Comparison of ENCODE assay signal across 21 cellular contexts in genomic region chr1:6043561-6043960, GRCh38.
"Had no signal": no experiment of that assay in that cellular context is flagged by ENCODE, and none has a peak within 500 bp of the region (broad histone marks: within the 10 kb centered on the region; RNA-seq: fewer than 3 reads in every experiment).

No MANE protein-coding gene starts in this region.

- H3K4me1 Mint-ChIP-seq: mesothelial cell of epicardium had no signal

- H3K36me3 Mint-ChIP-seq: mesothelial cell of epicardium had no signal

- H2AFZ ChIP-seq: hepatocyte had no signal

- H3K9me3 ChIP-seq: esophagus muscularis mucosa, gastroesophageal sphincter, heart left ventricle, left lung, lower lobe of right lung, mucosa of descending colon had no signal

- H3K9me3 Mint-ChIP-seq: immature natural killer cell, mesothelial cell of epicardium had no signal

- H3K27me3 ChIP-seq: dorsolateral prefrontal cortex, heart left ventricle, hepatocyte, left lung had no signal

- H3K4me2 ChIP-seq: hepatocyte had no signal

- H3K27ac Mint-ChIP-seq: mesothelial cell of epicardium had no signal

- H3K79me2 ChIP-seq: hepatocyte had no signal

- ATAC-seq: foreskin keratinocyte, gastroesophageal sphincter, heart left ventricle, left lung, left ventricle myocardium superior, lower lobe of right lung, mucosa of descending colon had no signal

- DNase-seq: dermis blood vessel endothelial cell; dorsolateral prefrontal cortex; effector CD4-positive, alpha-beta T cell; effector memory CD4-positive, alpha-beta T cell; foreskin keratinocyte; heart left ventricle; hypothalamus; immature natural killer cell; islet precursor cell; kidney; kidney glomerular epithelial cell; left ventricle myocardium superior; lower lobe of right lung; mesenchymal stem cell; mucosa of descending colon had no signal

- H3K4me1 ChIP-seq: esophagus muscularis mucosa, foreskin keratinocyte, gastroesophageal sphincter, heart left ventricle, lower lobe of right lung had no signal

- H3K4me3 Mint-ChIP-seq: immature natural killer cell, mesothelial cell of epicardium had no signal

- H3K4me3 ChIP-seq: coronary artery, dorsolateral prefrontal cortex, esophagus muscularis mucosa, gastroesophageal sphincter, heart left ventricle, hepatocyte, left lung, lower lobe of right lung, mucosa of descending colon had no signal

- H3K27ac ChIP-seq: coronary artery, dorsolateral prefrontal cortex, esophagus muscularis mucosa, foreskin keratinocyte, gastroesophageal sphincter, heart left ventricle, hepatocyte, left lung, lower lobe of right lung had no signal
